In genomic region chr10:5448333-5449048, GRCh38 we compare ENCODE assay signal across 10 cellular contexts. TPM values are rescaled to one million over a fixed set of nuclear protein-coding genes. Genes with fewer than 3 reads are reported as not detected.
DNase-seq lines count a peak whose midpoint lies in the region; ATAC-seq, FAIRE-seq and TF ChIP-seq lines count a peak whose summit lies in the region.
"Had no signal": no experiment of that assay in that cellular context is flagged by ENCODE, and none has a peak within 500 bp of the region (broad histone marks: within the 10 kb centered on the region; RNA-seq: fewer than 3 reads in every experiment).

No MANE protein-coding gene starts in this region.

- H3K36me3 Mint-ChIP-seq in activated naive CD4-positive, alpha-beta T cell treated with anti-CD3 and anti-CD28 coated beads, Interleukin-2, amount 50 U/mL, for 24 hours = peaks cover 7% of the 10 kb centered on the region
- peaks cover 16% of the 10 kb centered on the region for H3K36me3 Mint-ChIP-seq in activated CD8-positive, alpha-beta T cell treated with anti-CD3 and anti-CD28 coated beads for 36 hours (ENCODE audit: low read depth)

- H3K27me3 ChIP-seq in brain microvascular endothelial cell (replicated peaks) (no peaks in the 10 kb centered on the region), HepG2 (ENCODE audit: control insufficient read depth in 1 of 2, insufficient read depth in 2 of 2, low read length in 2 of 2) (no peaks in the 10 kb centered on the region; a peak in 1 of 5 replicates), tibial artery (no peaks in the 10 kb centered on the region)

- CTCF ChIA-PET in HepG2 (lab: Yijun Ruan, JAX; ENCODE audit: low intra/inter-chr PET ratio, low total read pairs) = no interaction called here
- CTCF ChIA-PET in activated CD8-positive, alpha-beta T cell treated with anti-CD3 and anti-CD28 coated beads for 36 hours (lab: Charles Lee) = interaction anchor here (1.6 to 18.5 kb wide), 4 partner anchors 13 to 599 kb away, joined by 5 to 246 read pairs (median 8); no protein-coding TSS in a partner anchor

- H3K27ac ChIP-seq in brain microvascular endothelial cell = peak overlapping the region; percentile 58
- H3K27ac ChIP-seq in HepG2 (ENCODE audit: extremely low read length, insufficient read depth, low read length) = peak overlapping the region; percentile 71
- H3K27ac ChIP-seq in tibial artery = peak overlapping the region; percentile 76 to 80

- no peaks in the 10 kb centered on the region for H3K9me3 ChIP-seq in HepG2 (ENCODE audit: low read length)
- no peaks in the 10 kb centered on the region for H3K9me3 ChIP-seq in tibial artery

- H3K4me3 ChIP-seq in brain microvascular endothelial cell (ENCODE audit: low read depth, low read length) (peak overlapping the region; percentile 69), HepG2 (replicated peaks in 1 of 3; ENCODE audit: insufficient read depth in 1 of 3, low read depth in 2 of 3, low read length in 3 of 3) (peak overlapping the region; percentile 74 to 96 (median 77)), tibial artery (peak overlapping the region; percentile 66 to 76), lower leg skin (ENCODE audit: low read depth, poor library complexity, severe bottlenecking) (no peak overlapping the region)

- FAIRE-seq in HepG2 (lab: Jason Lieb, UNC) = peak; percentile 69

- H3K4me2 ChIP-seq in HepG2 (ENCODE audit: low read depth, low read length) = peak overlapping the region; percentile 90

- in situ Hi-C loops in brain microvascular endothelial cell (cut with HindIII; ENCODE audit: low pct_ligation_motif_present, low sequenced_read_pairs) = loop anchor here (25.0 kb wide), 1 partner anchor 164 kb away; no protein-coding TSS in a partner anchor
- in situ Hi-C loops in HepG2 (cut with HindIII; ENCODE audit: extremely low pct_ligation_motif_present, low pct_unique_long_range_greater_than_20kb) = no loop called here

- no peak overlapping the region for H2AFZ ChIP-seq in HepG2 (ENCODE audit: low read length)

- POLR2A ChIA-PET in HepG2 (lab: Yijun Ruan, JAX) = interaction anchor here (0.8 to 3.3 kb wide), 10 partner anchors 13 to 442 kb away, joined by 3 to 73 read pairs (median 6); partner anchors contain the start of genes ANKRD16 and FBH1
- POLR2A ChIA-PET in activated CD8-positive, alpha-beta T cell treated with anti-CD3 and anti-CD28 coated beads for 36 hours (lab: Charles Lee) = interaction anchor here (1.2 to 1.4 kb wide), 2 partner anchors 100 to 176 kb away, joined by 3 to 4 read pairs; no protein-coding TSS in a partner anchor

- ATAC-seq in HepG2 = peak; percentile 69
- no peak for ATAC-seq in activated CD8-positive, alpha-beta T cell treated with anti-CD3 and anti-CD28 coated beads for 36 hours
- ATAC-seq in GM18858 (IDR thresholded peaks at IDR 0.05; ENCODE audit: unreplicated experiment) = no peak

- intact Hi-C loops in HepG2 (cut with micrococcal nuclease; ENCODE audit: unreplicated experiment) = loop anchor here (10.0 kb wide), 1 partner anchor 66 kb away; no protein-coding TSS in a partner anchor
- intact Hi-C loops in tibial artery (cut with DNase I; ENCODE audit: low total_unique reads) = loop anchor here (5.0 to 10.0 kb wide), 3 partner anchors 84 to 366 kb away; partner anchors contain the start of genes GDI2 and TASOR2
- intact Hi-C loops in activated CD8-positive, alpha-beta T cell treated with anti-CD3 and anti-CD28 coated beads for 36 hours (cut with micrococcal nuclease) = loop anchor here (5.0 kb wide), 1 partner anchor 104 kb away; no protein-coding TSS in a partner anchor
- intact Hi-C loops in lower leg skin (cut with DNase I; ENCODE audit: low total_unique reads) = no loop called here

- no peak for TF ChIP-seq RAD21 in HepG2 (CRISPR knock-in tag; IDR thresholded peaks at IDR 0.05)

- TF ChIP-seq CTCF in brain microvascular endothelial cell (IDR thresholded peaks at IDR 0.05; ENCODE audit: low read depth, low read length, missing control alignments) = no peak
- TF ChIP-seq CTCF in HepG2 (CRISPR knock-in tag; IDR thresholded peaks at IDR 0.05) = no peak
- TF ChIP-seq CTCF in tibial artery (IDR thresholded peaks at IDR 0.05) = no peak
- TF ChIP-seq CTCF in activated CD8-positive, alpha-beta T cell treated with anti-CD3 and anti-CD28 coated beads for 36 hours (IDR thresholded peaks at IDR 0.05) = no peak
- TF ChIP-seq CTCF in lower leg skin (IDR thresholded peaks at IDR 0.05) = no peak

- H3K27me3 Mint-ChIP-seq in activated naive CD4-positive, alpha-beta T cell treated with anti-CD3 and anti-CD28 coated beads, Interleukin-2, amount 50 U/mL, for 24 hours = no peaks in the 10 kb centered on the region
- peaks cover 5% of the 10 kb centered on the region for H3K27me3 Mint-ChIP-seq in activated CD8-positive, alpha-beta T cell treated with anti-CD3 and anti-CD28 coated beads for 36 hours
- H3K27me3 Mint-ChIP-seq: CD4-positive, alpha-beta memory T cell had no signal

- no peak for DNase-seq in activated naive CD4-positive, alpha-beta T cell treated with anti-CD3 and anti-CD28 coated beads, Interleukin-2, amount 50 U/mL, for 16 hours
- no peak for DNase-seq in brain microvascular endothelial cell
- DNase-seq in HepG2 (ENCODE audit: low spot score) = peak; percentile 69
- no peak for DNase-seq in tibial artery
- no peak for DNase-seq in activated CD8-positive, alpha-beta T cell treated with anti-CD3 and anti-CD28 coated beads for 36 hours
- no peak for DNase-seq in lower leg skin (ENCODE audit: low spot score in 2 of 2)
- DNase-seq: RPMI8226 had no signal

- H3K4me1 ChIP-seq in HepG2 (ENCODE audit: insufficient read depth, low read length) = peaks cover 18% of the 10 kb centered on the region
- peaks cover 0 to 59% (median 25%) of the 10 kb centered on the region in 4 donors for H3K4me1 ChIP-seq in tibial artery

- H3K4me3 Mint-ChIP-seq in activated naive CD4-positive, alpha-beta T cell treated with anti-CD3 and anti-CD28 coated beads, Interleukin-2, amount 50 U/mL, for 24 hours = peak overlapping the region; percentile 66
- H3K4me3 Mint-ChIP-seq in activated CD8-positive, alpha-beta T cell treated with anti-CD3 and anti-CD28 coated beads for 36 hours = no peak overlapping the region

- H3K4me1 Mint-ChIP-seq in activated naive CD4-positive, alpha-beta T cell treated with anti-CD3 and anti-CD28 coated beads, Interleukin-2, amount 50 U/mL, for 24 hours = peaks cover 52% of the 10 kb centered on the region
- peaks cover 41% of the 10 kb centered on the region for H3K4me1 Mint-ChIP-seq in activated CD8-positive, alpha-beta T cell treated with anti-CD3 and anti-CD28 coated beads for 36 hours (ENCODE audit: low read depth)

- BruUV-seq in HepG2 (replicated peaks; lab: Mats Ljungman, UMichigan) = no TSS peak

- H3K9ac ChIP-seq in HepG2 (ENCODE audit: insufficient read depth, low read depth, low read length) = peak overlapping the region; percentile 88

- WGBS in HepG2 (ENCODE audit: low lambda C conversion rate) = 8% methylated on average over 7 of the region's 7 CpGs
- 25 to 26% methylated on average over 7 of the region's 7 CpGs for WGBS in lower leg skin, 2 donors

- TF ChIP-seq EP300 in HepG2 (IDR thresholded peaks at IDR 0.05; ENCODE audit: low read depth in 2 of 2, low read length in 2 of 2) (no peak), HepG2 (CRISPR knock-in tag; IDR thresholded peaks at IDR 0.05; ENCODE audit: borderline replicate concordance) (no peak)

- TF ChIP-seq POLR2A in HepG2 (IDR thresholded peaks at IDR 0.05; ENCODE audit: insufficient read depth in 1 of 2, low read depth in 2 of 2, low read length in 2 of 2) = no peak
- TF ChIP-seq POLR2A in lower leg skin (IDR thresholded peaks at IDR 0.05) = no peak

- no peak overlapping the region for H3K27ac Mint-ChIP-seq in activated naive CD4-positive, alpha-beta T cell treated with anti-CD3 and anti-CD28 coated beads, Interleukin-2, amount 50 U/mL, for 24 hours
- no peak overlapping the region for H3K27ac Mint-ChIP-seq in activated CD8-positive, alpha-beta T cell treated with anti-CD3 and anti-CD28 coated beads for 36 hours

- H4K20me1 ChIP-seq in HepG2 (ENCODE audit: insufficient read depth, low read length) = peaks cover 11% of the 10 kb centered on the region

- H3K79me2 ChIP-seq in HepG2 (ENCODE audit: insufficient read depth, low read length) = peaks cover 56% of the 10 kb centered on the region

- H3K36me3 ChIP-seq in brain microvascular endothelial cell (replicated peaks) (peaks cover 13% of the 10 kb centered on the region), HepG2 (replicated peaks in 1 of 2; ENCODE audit: control insufficient read depth in 1 of 2, insufficient read depth in 2 of 2, low read length in 2 of 2) (peaks cover 3 to 14% of the 10 kb centered on the region in 2 experiments; a peak in 4 of 5 replicates), tibial artery (peaks cover 14 to 17% (median 15%) of the 10 kb centered on the region in 3 donors)

- no peaks in the 10 kb centered on the region for H3K9me3 Mint-ChIP-seq in activated naive CD4-positive, alpha-beta T cell treated with anti-CD3 and anti-CD28 coated beads, Interleukin-2, amount 50 U/mL, for 24 hours
- no peaks in the 10 kb centered on the region for H3K9me3 Mint-ChIP-seq in activated CD8-positive, alpha-beta T cell treated with anti-CD3 and anti-CD28 coated beads for 36 hours

RNA-seq across cellular contexts. Expression of gene NET1, which starts 36.1 kb away (rescaled TPM):
- total RNA-seq in HepG2 (2016; rRNA removed; fragmentation: Illumina TruSeq; extraction: Trizol) = 65.8 and 115 TPM in 2 replicates
- total RNA-seq in HepG2 (2016; cell fraction: cytosol; rRNA removed; fragmentation: Illumina TruSeq; extraction: Trizol; ENCODE audit: low read depth) = 13.3 and 15.2 TPM in 2 replicates
- 67.1 and 111 TPM in 2 replicates for total RNA-seq in HepG2 (2016; cell fraction: insoluble cytoplasmic fraction; rRNA removed; fragmentation: Illumina TruSeq; extraction: Trizol)
- total RNA-seq in HepG2 (2016; cell fraction: membrane; rRNA removed; fragmentation: Illumina TruSeq; extraction: Trizol) = 50.6 and 52.2 TPM in 2 replicates
- 56.7 and 60.2 TPM in 2 replicates for total RNA-seq in HepG2 (2016; cell fraction: nucleus; rRNA removed; fragmentation: Illumina TruSeq; extraction: Trizol)
- 37.8 and 48.1 TPM in 2 replicates for polyA plus RNA-seq in HepG2 (2011; rRNA removed)
- polyA plus RNA-seq in HepG2 (2011; cell fraction: cytosol; rRNA removed) = 26.5 and 28.7 TPM in 2 replicates
- polyA plus RNA-seq in HepG2 (2011; cell fraction: nucleus; rRNA removed) = 19.8 and 22.7 TPM in 2 replicates
- polyA plus RNA-seq in HepG2 (2012) = 43.1 and 50.0 TPM in 2 replicates
- 5.0 and 5.8 TPM in 2 replicates for polyA plus RNA-seq in HepG2 (2016; cell fraction: cytosol; fragmentation: Illumina TruSeq; extraction: Trizol; ENCODE audit: low read depth)
- polyA plus RNA-seq in HepG2 (2016; cell fraction: insoluble cytoplasmic fraction; fragmentation: Illumina TruSeq; extraction: Trizol; ENCODE audit: low read depth) = 98.1 and 103 TPM in 2 replicates
- polyA plus RNA-seq in HepG2 (2016; cell fraction: membrane; fragmentation: Illumina TruSeq; extraction: Trizol; ENCODE audit: low read depth) = 21.4 and 21.5 TPM in 2 replicates
- polyA plus RNA-seq in HepG2 (2016; cell fraction: nucleus; fragmentation: Illumina TruSeq; extraction: Trizol; ENCODE audit: insufficient read depth, low read depth) = 56.7 and 57.9 TPM in 2 replicates
- 47.1 and 69.7 TPM in 2 replicates for polyA minus RNA-seq in HepG2 (2011; rRNA and poly(A)+ RNA removed; ENCODE audit: low replicate concordance)
- 79.5 and 93.0 TPM in 2 replicates for polyA minus RNA-seq in HepG2 (2011; cell fraction: cytosol; rRNA and poly(A)+ RNA removed)
- polyA minus RNA-seq in HepG2 (2011; cell fraction: nucleus; rRNA and poly(A)+ RNA removed) = 103 and 134 TPM in 2 replicates
- total RNA-seq in activated CD8-positive, alpha-beta T cell treated with anti-CD3 and anti-CD28 coated beads for 36 hours = 10 to 100 TPM; 20.5 to 21.6 TPM
- total RNA-seq in lower leg skin = 100 to 1,000 TPM in 1 of 4 donors, 10 to 100 TPM in 3; 64.3 to 124 (median 77.2) TPM

RNA-seq across cellular contexts. Expression of gene TUBAL3, which starts 43.9 kb away (rescaled TPM):
- 0.07 TPM in 1 of 2 replicates, not detected in the other for total RNA-seq in HepG2 (2016; rRNA removed; fragmentation: Illumina TruSeq; extraction: Trizol)
- not detected in 2 replicates for total RNA-seq in HepG2 (2016; cell fraction: cytosol; rRNA removed; fragmentation: Illumina TruSeq; extraction: Trizol; ENCODE audit: low read depth)
- 0.06 TPM in 1 of 2 replicates, not detected in the other for total RNA-seq in HepG2 (2016; cell fraction: insoluble cytoplasmic fraction; rRNA removed; fragmentation: Illumina TruSeq; extraction: Trizol)
- total RNA-seq in HepG2 (2016; cell fraction: membrane; rRNA removed; fragmentation: Illumina TruSeq; extraction: Trizol) = not detected in 2 replicates
- total RNA-seq in HepG2 (2016; cell fraction: nucleus; rRNA removed; fragmentation: Illumina TruSeq; extraction: Trizol) = not detected in 2 replicates
- 0.26 and 0.48 TPM in 2 replicates for polyA plus RNA-seq in HepG2 (2011; rRNA removed)
- 0.28 and 0.37 TPM in 2 replicates for polyA plus RNA-seq in HepG2 (2011; cell fraction: cytosol; rRNA removed)
- polyA plus RNA-seq in HepG2 (2011; cell fraction: nucleus; rRNA removed) = 0.24 and 0.26 TPM in 2 replicates
- polyA plus RNA-seq in HepG2 (2012) = 0.19 and 0.34 TPM in 2 replicates
- polyA plus RNA-seq in HepG2 (2016; cell fraction: cytosol; fragmentation: Illumina TruSeq; extraction: Trizol; ENCODE audit: low read depth) = not detected in 2 replicates
- polyA plus RNA-seq in HepG2 (2016; cell fraction: insoluble cytoplasmic fraction; fragmentation: Illumina TruSeq; extraction: Trizol; ENCODE audit: low read depth) = not detected in 2 replicates
- not detected in 2 replicates for polyA plus RNA-seq in HepG2 (2016; cell fraction: membrane; fragmentation: Illumina TruSeq; extraction: Trizol; ENCODE audit: low read depth)
- not detected in 2 replicates for polyA plus RNA-seq in HepG2 (2016; cell fraction: nucleus; fragmentation: Illumina TruSeq; extraction: Trizol; ENCODE audit: insufficient read depth, low read depth)
- polyA minus RNA-seq in HepG2 (2011; rRNA and poly(A)+ RNA removed; ENCODE audit: low replicate concordance) = 0.32 and 0.77 TPM in 2 replicates
- not detected in 2 replicates for polyA minus RNA-seq in HepG2 (2011; cell fraction: cytosol; rRNA and poly(A)+ RNA removed)
- polyA minus RNA-seq in HepG2 (2011; cell fraction: nucleus; rRNA and poly(A)+ RNA removed) = 0.37 TPM in 1 of 2 replicates, not detected in the other
- total RNA-seq in activated CD8-positive, alpha-beta T cell treated with anti-CD3 and anti-CD28 coated beads for 36 hours = not detected
- total RNA-seq in lower leg skin = 1 to 10 TPM in 1 of 4 donors, under 1 TPM in 1, not detected in 2; 0.93 to 1.0 TPM
- total RNA-seq: CD4-positive, alpha-beta memory T cell had no signal
- polyA plus RNA-seq: CD4-positive, alpha-beta memory T cell had no signal

RNA-seq across cellular contexts. Expression of gene CALML5, which starts 50.9 kb away (rescaled TPM):
- total RNA-seq in HepG2 (2016; rRNA removed; fragmentation: Illumina TruSeq; extraction: Trizol) = not detected in 2 replicates
- total RNA-seq in HepG2 (2016; cell fraction: cytosol; rRNA removed; fragmentation: Illumina TruSeq; extraction: Trizol; ENCODE audit: low read depth) = not detected in 2 replicates
- not detected in 2 replicates for total RNA-seq in HepG2 (2016; cell fraction: insoluble cytoplasmic fraction; rRNA removed; fragmentation: Illumina TruSeq; extraction: Trizol)
- total RNA-seq in HepG2 (2016; cell fraction: membrane; rRNA removed; fragmentation: Illumina TruSeq; extraction: Trizol) = not detected in 2 replicates
- total RNA-seq in HepG2 (2016; cell fraction: nucleus; rRNA removed; fragmentation: Illumina TruSeq; extraction: Trizol) = not detected in 2 replicates
- not detected in 2 replicates for polyA plus RNA-seq in HepG2 (2011; rRNA removed)
- polyA plus RNA-seq in HepG2 (2011; cell fraction: cytosol; rRNA removed) = not detected in 2 replicates
- not detected in 2 replicates for polyA plus RNA-seq in HepG2 (2011; cell fraction: nucleus; rRNA removed)
- not detected in 2 replicates for polyA plus RNA-seq in HepG2 (2012)
- polyA plus RNA-seq in HepG2 (2016; cell fraction: cytosol; fragmentation: Illumina TruSeq; extraction: Trizol; ENCODE audit: low read depth) = not detected in 2 replicates
- not detected in 2 replicates for polyA plus RNA-seq in HepG2 (2016; cell fraction: insoluble cytoplasmic fraction; fragmentation: Illumina TruSeq; extraction: Trizol; ENCODE audit: low read depth)
- polyA plus RNA-seq in HepG2 (2016; cell fraction: membrane; fragmentation: Illumina TruSeq; extraction: Trizol; ENCODE audit: low read depth) = not detected in 2 replicates
- polyA plus RNA-seq in HepG2 (2016; cell fraction: nucleus; fragmentation: Illumina TruSeq; extraction: Trizol; ENCODE audit: insufficient read depth, low read depth) = not detected in 2 replicates
- not detected in 2 replicates for polyA minus RNA-seq in HepG2 (2011; rRNA and poly(A)+ RNA removed; ENCODE audit: low replicate concordance)
- polyA minus RNA-seq in HepG2 (2011; cell fraction: cytosol; rRNA and poly(A)+ RNA removed) = not detected in 2 replicates
- not detected in 2 replicates for polyA minus RNA-seq in HepG2 (2011; cell fraction: nucleus; rRNA and poly(A)+ RNA removed)
- not detected for total RNA-seq in activated CD8-positive, alpha-beta T cell treated with anti-CD3 and anti-CD28 coated beads for 36 hours
- total RNA-seq in lower leg skin = 1,000 to 10,000 TPM; 5,202 to 6,742 (median 5,683) TPM
- total RNA-seq: CD4-positive, alpha-beta memory T cell had no signal
- polyA plus RNA-seq: CD4-positive, alpha-beta memory T cell had no signal

Comparison
In these comparisons a context has a peak if more than half of its experiments do, and no peak if none do; other contexts are left out.
1. RNA of gene CALML5, which starts 50.9 kb away (total RNA-seq): 5,202 to 6,742 TPM in lower leg skin; not detected in HepG2 and not detected in activated CD8-positive, alpha-beta T cell treated with anti-CD3 and anti-CD28 coated beads for 36 hours; every median in the first group is over 1,000 times any median in the second.
2. Peak in every context shown above with its lines, with median percentiles within 50 percentile points of each other: H3K27ac ChIP-seq.